1 cellular context compared by ENCODE assay signal in the genomic region with DNA sequence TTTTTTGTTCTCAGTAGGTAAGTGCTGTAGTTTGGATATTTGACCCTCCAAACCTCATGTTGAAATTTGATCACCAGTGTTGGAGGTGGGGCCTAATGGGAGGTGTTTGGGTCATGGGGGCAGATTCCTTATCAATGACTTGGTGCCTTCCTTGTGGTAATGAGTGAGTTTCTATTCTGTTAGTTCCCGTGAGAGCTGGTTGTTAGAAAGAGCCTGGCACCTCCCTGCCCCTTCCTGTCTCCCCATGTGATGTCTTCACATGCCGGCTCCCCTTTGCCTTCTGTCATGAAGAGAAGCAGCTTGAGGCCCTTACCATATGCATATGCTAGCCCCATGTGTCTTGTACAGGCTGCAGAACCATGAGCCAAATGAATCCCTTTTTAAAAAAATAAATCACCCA.
TF ChIP-seq lines count a peak whose summit lies in the region.

No MANE protein-coding gene starts in this region.

TF ChIP-seq in IMR-90, 13 proteins besides CTCF, POLR2A, EP300 and RAD21 (continued from another document):
- TF ChIP-seq SMC3 (IDR thresholded peaks at IDR 0.05; ENCODE audit: low read depth, low read length) (no peak), MXI1 (IDR thresholded peaks at IDR 0.05; ENCODE audit: borderline replicate concordance, low read depth, low read length) (no peak)
